Comparison of ENCODE assay signal across 11 cellular contexts in the genomic region with DNA sequence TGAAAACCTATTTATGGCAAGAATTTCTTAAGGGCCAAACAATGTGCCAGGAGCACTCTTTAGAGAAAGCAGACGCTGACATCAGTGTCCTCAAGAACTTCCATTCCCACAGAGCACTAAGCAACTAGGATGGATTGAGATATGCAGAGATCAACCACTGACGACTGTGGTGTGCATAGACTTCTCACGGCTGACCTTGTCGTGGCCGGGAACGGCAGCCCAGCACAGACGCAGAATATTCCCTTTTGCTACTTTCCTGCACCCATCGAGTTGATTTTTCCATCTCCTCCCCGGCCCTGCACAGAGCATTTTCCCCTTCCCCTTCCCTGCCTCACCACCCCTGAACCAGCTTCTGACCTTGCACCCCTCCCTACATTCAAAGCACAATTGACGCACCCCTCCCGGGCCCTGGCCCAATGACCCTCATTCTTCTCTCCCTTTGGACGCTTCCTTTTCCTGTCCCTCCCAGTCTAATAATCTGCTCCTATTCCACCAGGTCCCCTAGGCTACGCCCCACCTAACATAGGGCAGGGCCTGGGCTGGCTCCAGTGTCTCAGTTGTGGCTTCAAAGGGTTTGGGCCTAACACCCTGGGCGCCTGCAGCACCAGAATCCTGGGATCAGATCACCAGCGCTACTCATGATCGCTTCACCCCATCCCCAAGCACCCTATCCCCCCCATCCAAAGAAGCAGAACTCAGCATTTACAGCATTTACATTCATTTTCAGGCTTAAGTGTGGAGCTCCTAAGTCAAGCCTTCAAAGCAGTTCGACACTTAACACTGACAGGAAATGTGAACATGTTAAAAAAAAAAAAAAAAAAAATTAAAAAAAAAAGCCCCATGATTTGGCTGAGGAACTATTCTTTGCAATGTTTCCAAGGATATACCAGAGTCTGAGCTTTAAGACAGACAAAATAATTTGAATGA.
A peak's percentile ranks its signal among the peaks of the same experiment; 100 is the strongest.
DNase-seq lines count a peak whose midpoint lies in the region; ATAC-seq and TF ChIP-seq lines count a peak whose summit lies in the region.
"Had no signal": no experiment of that assay in that cellular context is flagged by ENCODE, and none has a peak within 500 bp of the region (broad histone marks: within the 10 kb centered on the region; RNA-seq: fewer than 3 reads in every experiment).

No MANE protein-coding gene starts in this region.

- no peaks in the 10 kb centered on the region for H3K9me3 Mint-ChIP-seq in CD8-positive, alpha-beta memory T cell
- H3K9me3 Mint-ChIP-seq in WTC11 = peaks cover 8% of the 10 kb centered on the region; the same call in 1 of the 2 replicates
- no peaks in the 10 kb centered on the region for H3K9me3 Mint-ChIP-seq in natural killer cell treated with Interleukin-12 subunit alpha and Interleukin-12 subunit beta and Interleukin-15 and Interleukin-18, amount 100 ng/mL, for 72 hours

- CTCF ChIA-PET in CD8-positive, alpha-beta memory T cell (lab: Charles Lee) = interaction anchor here (1.0 to 1.7 kb wide), 3 partner anchors 10 to 22 kb away, joined by 3 to 7 read pairs (median 3); no protein-coding TSS in a partner anchor
- CTCF ChIA-PET in WTC11 (lab: Charles Lee) = no interaction called here

- TF ChIP-seq CTCF in WTC11 (IDR thresholded peaks at IDR 0.05) = no peak

- no peaks in the 10 kb centered on the region for H3K9me3 ChIP-seq in CD8-positive, alpha-beta memory T cell (ENCODE audit: low read length)
- H3K9me3 ChIP-seq: Caco-2 had no signal

- H3K4me1 ChIP-seq in CD8-positive, alpha-beta memory T cell (ENCODE audit: insufficient read depth, low read length) = peaks cover 86% of the 10 kb centered on the region
- H3K4me1 ChIP-seq: Caco-2 had no signal

- no peaks in the 10 kb centered on the region for H3K27me3 ChIP-seq in CD8-positive, alpha-beta memory T cell (ENCODE audit: insufficient read depth, low read length, poor library complexity, severe bottlenecking)

- H3K27ac Mint-ChIP-seq in CD8-positive, alpha-beta memory T cell = peak overlapping the region; percentile 26 to 94 (median 84)
- H3K27ac Mint-ChIP-seq in WTC11 = peak overlapping the region; percentile 18; the same call in 1 of the 2 replicates
- H3K27ac Mint-ChIP-seq in natural killer cell treated with Interleukin-12 subunit alpha and Interleukin-12 subunit beta and Interleukin-15 and Interleukin-18, amount 100 ng/mL, for 72 hours = peak overlapping the region; percentile 63 to 66

- H3K36me3 ChIP-seq in CD8-positive, alpha-beta memory T cell (ENCODE audit: insufficient read depth, low read length) = peaks cover 9% of the 10 kb centered on the region

- H3K36me3 Mint-ChIP-seq in CD8-positive, alpha-beta memory T cell = peaks cover 8 to 29% (median 10%) of the 10 kb centered on the region in 3 donors
- peaks cover 11% of the 10 kb centered on the region for H3K36me3 Mint-ChIP-seq in WTC11
- H3K36me3 Mint-ChIP-seq in natural killer cell treated with Interleukin-12 subunit alpha and Interleukin-12 subunit beta and Interleukin-15 and Interleukin-18, amount 100 ng/mL, for 72 hours = no peaks in the 10 kb centered on the region

- no peaks in the 10 kb centered on the region for H3K27me3 Mint-ChIP-seq in CD8-positive, alpha-beta memory T cell
- H3K27me3 Mint-ChIP-seq in WTC11 (ENCODE audit: low read depth) = no peaks in the 10 kb centered on the region
- H3K27me3 Mint-ChIP-seq in natural killer cell treated with Interleukin-12 subunit alpha and Interleukin-12 subunit beta and Interleukin-15 and Interleukin-18, amount 100 ng/mL, for 72 hours = no peaks in the 10 kb centered on the region

- no peak overlapping the region for H3K27ac ChIP-seq in CD8-positive, alpha-beta memory T cell (ENCODE audit: low read depth, low read length)
- H3K27ac ChIP-seq in epithelial cell of prostate = peak overlapping the region; percentile 89

- DNase-seq in CD8-positive, alpha-beta memory T cell = peak in 2 of 5 donors; percentile 25 to 60
- DNase-seq in WTC11 (ENCODE audit: low spot score) (no peak), epithelial cell of prostate (ENCODE audit: low read depth, low spot score) (no peak), hippocampal formation (lab: John Stamatoyannopoulos, UW) (no peak), NCI-H187 treated with DMSO at 0.1 percent for 48 hours (lab: John Stamatoyannopoulos, UW) (no peak)
- DNase-seq in natural killer cell treated with Interleukin-12 subunit alpha and Interleukin-12 subunit beta and Interleukin-15 and Interleukin-18, amount 100 ng/mL, for 72 hours (ENCODE audit: low spot score) = no peak
- DNase-seq: Caco-2; NCI-H774; stimulated activated CD8-positive, alpha-beta memory T cell treated with anti-CD3 and anti-CD28 coated beads, Interleukin-4, amount 100 ng/mL, for 48 hours had no signal

- H3K4me3 Mint-ChIP-seq in CD8-positive, alpha-beta memory T cell = peak overlapping the region; percentile 7 to 67 (median 55)
- no peak overlapping the region for H3K4me3 Mint-ChIP-seq in WTC11
- no peak overlapping the region for H3K4me3 Mint-ChIP-seq in natural killer cell treated with Interleukin-12 subunit alpha and Interleukin-12 subunit beta and Interleukin-15 and Interleukin-18, amount 100 ng/mL, for 72 hours

- POLR2A ChIA-PET in CD8-positive, alpha-beta memory T cell (lab: Charles Lee) = interaction anchor here (0.6 to 1.4 kb wide), 4 partner anchors 8 to 57 kb away, joined by 3 to 5 read pairs (median 4); no protein-coding TSS in a partner anchor
- POLR2A ChIA-PET in WTC11 (lab: Charles Lee) = interaction anchor here (0.7 kb wide), 1 partner anchor 176 kb away, joined by 3 read pairs; no protein-coding TSS in a partner anchor

- ATAC-seq in WTC11 = no peak
- no peak for ATAC-seq in natural killer cell treated with Interleukin-12 subunit alpha and Interleukin-12 subunit beta and Interleukin-15 and Interleukin-18, amount 100 ng/mL, for 72 hours
- ATAC-seq in HG02571 (IDR thresholded peaks at IDR 0.05; ENCODE audit: unreplicated experiment) = no peak
- ATAC-seq in GM19023 (IDR thresholded peaks at IDR 0.05; ENCODE audit: unreplicated experiment) = no peak

- peaks cover 75 to 91% (median 89%) of the 10 kb centered on the region in 3 donors for H3K4me1 Mint-ChIP-seq in CD8-positive, alpha-beta memory T cell
- peaks cover 46% of the 10 kb centered on the region for H3K4me1 Mint-ChIP-seq in WTC11
- H3K4me1 Mint-ChIP-seq in natural killer cell treated with Interleukin-12 subunit alpha and Interleukin-12 subunit beta and Interleukin-15 and Interleukin-18, amount 100 ng/mL, for 72 hours (ENCODE audit: low read depth in 2 of 2) = peaks cover 31 to 50% of the 10 kb centered on the region in 2 donors

- no peak overlapping the region for H3K4me3 ChIP-seq in CD8-positive, alpha-beta memory T cell (ENCODE audit: low read length)

TF ChIP-seq in WTC11, 78 proteins besides CTCF, POLR2A, EP300 and RAD21:
- TF ChIP-seq NFYB (CRISPR knock-in tag; conservative IDR thresholded peaks at IDR 0.05; ENCODE audit: low read depth) = no peak
- TF ChIP-seq ZNF263 (CRISPR knock-in tag; IDR thresholded peaks at IDR 0.05; ENCODE audit: low read depth) = no peak
- no peak for TF ChIP-seq PRRX2 (CRISPR knock-in tag; IDR thresholded peaks at IDR 0.05)
- TF ChIP-seq ESRRA (CRISPR knock-in tag; IDR thresholded peaks at IDR 0.05; ENCODE audit: borderline replicate concordance) = no peak
- TF ChIP-seq SMAD3 (CRISPR knock-in tag; IDR thresholded peaks at IDR 0.05; ENCODE audit: borderline replicate concordance) = no peak
- no peak for TF ChIP-seq ETV6 (CRISPR knock-in tag; IDR thresholded peaks at IDR 0.05)
- TF ChIP-seq, protein P1, sequence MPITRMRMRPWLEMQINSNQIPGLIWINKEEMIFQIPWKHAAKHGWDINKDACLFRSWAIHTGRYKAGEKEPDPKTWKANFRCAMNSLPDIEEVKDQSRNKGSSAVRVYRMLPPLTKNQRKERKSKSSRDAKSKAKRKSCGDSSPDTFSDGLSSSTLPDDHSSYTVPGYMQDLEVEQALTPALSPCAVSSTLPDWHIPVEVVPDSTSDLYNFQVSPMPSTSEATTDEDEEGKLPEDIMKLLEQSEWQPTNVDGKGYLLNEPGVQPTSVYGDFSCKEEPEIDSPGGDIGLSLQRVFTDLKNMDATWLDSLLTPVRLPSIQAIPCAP (CRISPR knock-in tag; IDR thresholded peaks at IDR 0.05) = no peak
- TF ChIP-seq, protein P2, sequence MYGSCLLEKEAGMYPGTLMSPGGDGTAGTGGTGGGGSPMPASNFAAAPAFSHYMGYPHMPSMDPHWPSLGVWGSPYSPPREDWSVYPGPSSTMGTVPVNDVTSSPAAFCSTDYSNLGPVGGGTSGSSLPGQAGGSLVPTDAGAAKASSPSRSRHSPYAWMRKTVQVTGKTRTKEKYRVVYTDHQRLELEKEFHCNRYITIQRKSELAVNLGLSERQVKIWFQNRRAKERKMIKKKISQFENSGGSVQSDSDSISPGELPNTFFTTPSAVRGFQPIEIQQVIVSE (CRISPR knock-in tag; IDR thresholded peaks at IDR 0.05; ENCODE audit: borderline replicate concordance) = no peak
- no peak for TF ChIP-seq NFATC4 (CRISPR knock-in tag; IDR thresholded peaks at IDR 0.05)
- TF ChIP-seq FOXK1 (CRISPR knock-in tag; IDR thresholded peaks at IDR 0.05) = no peak
- TF ChIP-seq GABPB1 (CRISPR knock-in tag; IDR thresholded peaks at IDR 0.05) = no peak
- TF ChIP-seq NR1H2 (CRISPR knock-in tag; IDR thresholded peaks at IDR 0.05) = no peak

Comparison
In these comparisons a context has a peak if more than half of its experiments do, and no peak if none do; other contexts are left out.
1. H3K27ac Mint-ChIP-seq: peak in every context shown above with its lines; median percentile 84 in CD8-positive, alpha-beta memory T cell; 64 in natural killer cell treated with Interleukin-12 subunit alpha and Interleukin-12 subunit beta and Interleukin-15 and Interleukin-18, amount 100 ng/mL, for 72 hours; 18 in WTC11.
2. H3K4me3 Mint-ChIP-seq: peak in CD8-positive, alpha-beta memory T cell (7 of 7); none in WTC11 (single experiment) and natural killer cell treated with Interleukin-12 subunit alpha and Interleukin-12 subunit beta and Interleukin-15 and Interleukin-18, amount 100 ng/mL, for 72 hours (single experiment).